10 cellular contexts compared by ENCODE assay signal in the genomic region with DNA sequence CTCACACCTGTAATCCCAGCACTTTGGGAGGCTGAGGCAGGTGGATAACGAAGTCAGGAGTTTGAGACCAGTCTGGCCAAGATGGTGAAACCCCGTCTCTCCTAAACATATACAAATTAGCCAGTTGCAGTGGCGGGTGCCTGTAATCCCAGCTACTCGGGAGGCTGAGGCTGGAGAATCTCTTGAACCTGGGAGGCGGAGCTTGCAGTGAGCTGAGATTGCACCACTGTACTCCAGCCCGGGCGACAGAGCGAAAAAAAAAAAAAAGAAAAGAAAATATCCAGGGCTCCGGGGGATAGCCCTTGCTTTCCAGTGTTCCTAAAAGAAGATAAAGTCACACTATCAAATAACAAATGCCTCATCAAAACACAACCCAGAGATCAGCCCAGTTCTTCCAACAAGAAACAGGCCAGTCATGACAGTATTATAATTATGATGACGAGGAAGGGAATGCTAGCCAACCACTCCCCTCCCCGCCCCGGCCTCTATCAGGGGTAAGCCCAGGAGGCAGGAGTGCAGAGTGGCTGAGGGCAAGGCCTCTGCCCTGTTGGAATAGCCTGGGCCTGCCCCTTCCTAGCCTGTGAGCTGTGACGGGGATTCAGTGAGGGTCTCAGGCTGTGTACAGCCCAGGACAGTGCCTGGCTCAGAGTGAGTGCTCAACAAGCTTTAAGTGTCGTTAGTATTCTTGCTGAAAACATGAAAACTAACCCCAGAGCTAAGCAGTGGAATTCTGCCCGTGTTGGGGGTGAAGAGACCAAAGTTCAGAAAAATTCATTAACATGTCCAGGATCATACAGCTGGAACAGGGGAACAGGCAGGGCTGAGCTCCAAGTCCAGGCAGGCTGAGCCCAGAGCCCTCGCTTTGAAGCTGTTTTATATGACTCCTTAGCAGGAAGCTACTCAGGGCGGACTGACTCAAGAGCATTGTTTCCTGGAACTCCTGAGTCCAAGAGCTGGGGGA. TPM values are rescaled to one million over a fixed set of nuclear protein-coding genes. Genes with fewer than 3 reads are reported as not detected.
DNase-seq lines count a peak whose midpoint lies in the region; ATAC-seq and TF ChIP-seq lines count a peak whose summit lies in the region.
"Had no signal": no experiment of that assay in that cellular context is flagged by ENCODE, and none has a peak within 500 bp of the region (broad histone marks: within the 10 kb centered on the region; RNA-seq: fewer than 3 reads in every experiment).

No MANE protein-coding gene starts in this region.

- H3K27me3 ChIP-seq in fibroblast of lung (ENCODE audit: control insufficient read depth, insufficient read depth, low read length) (peaks cover 13% of the 10 kb centered on the region), transverse colon (no peaks in the 10 kb centered on the region)

- H3K4me3 ChIP-seq in fibroblast of lung (replicated peaks in 1 of 4; ENCODE audit: control extremely low read depth in 1 of 4, insufficient read depth in 1 of 4, low read depth in 3 of 4, low read length in 4 of 4): no peak overlapping the region
- H3K4me3 ChIP-seq in mesodermal cell (ENCODE audit: extremely low read depth, insufficient read depth, low read length, poor library complexity, severe bottlenecking): no peak overlapping the region
- H3K4me3 ChIP-seq in transverse colon: peak overlapping the region in 1 of 4 donors; percentile 25

- H3K36me3 ChIP-seq in fibroblast of lung (ENCODE audit: control insufficient read depth, insufficient read depth, low read length) (no peaks in the 10 kb centered on the region), mesodermal cell (ENCODE audit: control insufficient read depth, insufficient read depth, low read length) (no peaks in the 10 kb centered on the region), transverse colon (no peaks in the 10 kb centered on the region)

- no peak overlapping the region for H3K27ac ChIP-seq in fibroblast of lung (ENCODE audit: insufficient read depth, low read length)
- H3K27ac ChIP-seq in mesodermal cell (ENCODE audit: low read depth, low read length, severe bottlenecking): peak overlapping the region; percentile 31
- H3K27ac ChIP-seq in transverse colon: peak overlapping the region; percentile 84 to 90 (median 88)

- no peaks in the 10 kb centered on the region for H4K20me1 ChIP-seq in fibroblast of lung (ENCODE audit: control insufficient read depth, extremely low read depth, insufficient read depth, low read length)

- in situ Hi-C loops in transverse colon (cut with MboI; ENCODE audit: low pct_ligation_motif_present in 1 of 4, low pct_unique_long_range_greater_than_20kb in 1 of 4, low sequenced_read_pairs in 3 of 4): no loop called here

- ATAC-seq in HG03097 (IDR thresholded peaks at IDR 0.05; ENCODE audit: low FRiP score, unreplicated experiment): no peak
- ATAC-seq: Panc1 had no signal

- WGBS in mesodermal cell (ENCODE audit: insufficient coverage in 2 of 2), 2 experiments: 68 to 81% methylated on average over 10 to 12 of the region's 17 CpGs
- 34 to 41% methylated on average over 11 to 16 of the region's 17 CpGs for WGBS in transverse colon (ENCODE audit: low coverage in 1 of 2), 2 donors

- no peak overlapping the region for H2AFZ ChIP-seq in fibroblast of lung (ENCODE audit: low read length)

- DNase-seq in RPMI7951 (ENCODE audit: low read depth): peak; percentile 58
- DNase-seq in fibroblast of lung (ENCODE audit: low read depth in 2 of 2): peak; percentile 20 to 52
- peak; percentile 90 for DNase-seq in transverse colon
- no peak for DNase-seq in SIG-M5 (lab: John Stamatoyannopoulos, UW)
- DNase-seq in activated T-cell treated with anti-CD3 and anti-CD28 coated beads for 4 hours: no peak
- no peak for DNase-seq in NCI-H2107 treated with DMSO at 0.1 percent for 48 hours (lab: John Stamatoyannopoulos, UW; ENCODE audit: unreplicated experiment)
- DNase-seq: NCI-H1092 treated with DMSO at 0.1 percent for 48 hours had no signal

- H3K4me1 ChIP-seq in fibroblast of lung (ENCODE audit: control insufficient read depth, extremely low read depth, insufficient read depth, low read length): no peaks in the 10 kb centered on the region
- peaks cover 11% of the 10 kb centered on the region for H3K4me1 ChIP-seq in mesodermal cell (ENCODE audit: control insufficient read depth, insufficient read depth, low read length, poor library complexity, severe bottlenecking)
- H3K4me1 ChIP-seq in transverse colon: peaks cover 6 to 39% (median 20%) of the 10 kb centered on the region in 4 donors

- no peaks in the 10 kb centered on the region for H3K79me2 ChIP-seq in fibroblast of lung (ENCODE audit: control insufficient read depth, insufficient read depth, low read length)

- H3K4me2 ChIP-seq in fibroblast of lung (ENCODE audit: extremely low read depth, insufficient read depth, low read length): no peak overlapping the region

- intact Hi-C loops in transverse colon (cut with DNase I; ENCODE audit: low total_unique reads): no loop called here

- peak; percentile 80 for TF ChIP-seq POLR2A in transverse colon (IDR thresholded peaks at IDR 0.05)

- TF ChIP-seq EP300 in transverse colon (IDR thresholded peaks at IDR 0.05; ENCODE audit: low read depth): no peak

- no peaks in the 10 kb centered on the region for H3K9me3 ChIP-seq in fibroblast of lung (ENCODE audit: control insufficient read depth, insufficient read depth, low read depth, low read length)
- H3K9me3 ChIP-seq in mesodermal cell (ENCODE audit: control insufficient read depth, low read length): no peaks in the 10 kb centered on the region
- H3K9me3 ChIP-seq in transverse colon: no peaks in the 10 kb centered on the region

- H3K9ac ChIP-seq in fibroblast of lung (ENCODE audit: insufficient read depth, low read length): no peak overlapping the region

- TF ChIP-seq CTCF in fibroblast of lung (conservative IDR thresholded peaks at IDR 0.05 in 1 of 2, IDR thresholded peaks at IDR 0.05 in 1 of 2; ENCODE audit: low read depth in 1 of 2, low read length in 2 of 2) (no peak), transverse colon (IDR thresholded peaks at IDR 0.05) (no peak)

RNA-seq across cellular contexts. Expression of a gene that starts 54.3 kb away (rescaled TPM):
- total RNA-seq in RPMI7951 (2014; rRNA removed; shearing (Covaris generic)): 0.36 TPM in 1 of 2 replicates, not detected in the other
- total RNA-seq in fibroblast of lung (0.26 and 0.99 TPM in 2 replicates), transverse colon (1 to 10 TPM in 1 of 4 donors, under 1 TPM in 1, not detected in 2; 0.95 to 1.4 TPM)
- 0.55 and 0.61 TPM in 2 replicates for polyA plus RNA-seq in fibroblast of lung
- 0.61 and 0.67 TPM in 2 replicates for polyA plus RNA-seq in fibroblast of lung (2012)
- polyA minus RNA-seq in fibroblast of lung (ENCODE audit: low replicate concordance): not detected in 2 replicates
- 3.8 TPM for polyA plus RNA-seq in mesodermal cell (2013, experiment 1 of 2)
- 3.1 TPM for polyA plus RNA-seq in mesodermal cell (2013, experiment 2 of 2)

Comparison
In these comparisons a context has a peak if more than half of its experiments do, and no peak if none do; other contexts are left out.
1. DNase-seq: peak in RPMI7951 (single experiment), fibroblast of lung (2 of 2) and transverse colon (single experiment); none in SIG-M5 (single experiment), activated T-cell treated with anti-CD3 and anti-CD28 coated beads for 4 hours (single experiment) and NCI-H2107 treated with DMSO at 0.1 percent for 48 hours (single experiment).